8 cellular contexts compared by ENCODE assay signal in the genomic region with DNA sequence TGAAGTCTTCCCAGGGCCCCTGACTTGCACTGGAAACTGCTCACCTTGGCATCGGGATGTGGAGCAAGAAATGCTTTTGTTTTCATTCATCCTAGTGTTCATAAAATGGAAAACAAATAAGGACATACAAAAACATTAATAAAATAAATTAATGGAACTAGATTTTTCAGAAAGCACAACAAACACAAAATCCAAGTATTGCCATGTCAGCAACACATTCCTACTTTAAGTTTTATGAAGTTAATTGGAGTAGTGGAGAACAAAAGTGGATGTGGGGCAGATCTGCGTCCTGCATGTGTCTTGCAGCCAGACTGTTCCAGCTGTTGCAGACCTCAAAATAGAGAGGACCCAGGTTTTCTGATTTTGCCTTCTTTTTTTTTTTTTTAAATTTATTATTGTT. TPM values are rescaled to one million over a fixed set of nuclear protein-coding genes. Genes with fewer than 3 reads are reported as not detected.
DNase-seq lines count a peak whose midpoint lies in the region; ATAC-seq, FAIRE-seq and TF ChIP-seq lines count a peak whose summit lies in the region.

No MANE protein-coding gene starts in this region.

- peak; percentile 23 for FAIRE-seq in endometrium (lab: Jason Lieb, UNC)

- H3K4me1 ChIP-seq in SJSA1 (replicated peaks) = peaks cover 21% of the 10 kb centered on the region
- peaks cover 2% of the 10 kb centered on the region for H3K4me1 ChIP-seq in ovary (ENCODE audit: insufficient read depth)

- H3K27me3 ChIP-seq in SJSA1 (replicated peaks) (no peaks in the 10 kb centered on the region), ovary (no peaks in the 10 kb centered on the region)

- DNase-seq in GM12865 (ENCODE audit: low read depth) (no peak), SJSA1 (ENCODE audit: low read depth in 1 of 2, low spot score in 2 of 2) (no peak), ovary (no peak), sciatic nerve (ENCODE audit: low spot score) (no peak), NCI-H2107 treated with DMSO at 0.1 percent for 48 hours (lab: John Stamatoyannopoulos, UW; ENCODE audit: unreplicated experiment) (no peak)

- no peak for ATAC-seq in sciatic nerve
- no peak for ATAC-seq in GM21367 (IDR thresholded peaks at IDR 0.05; ENCODE audit: unreplicated experiment)
- ATAC-seq in GM18868 (IDR thresholded peaks at IDR 0.05; ENCODE audit: unreplicated experiment) = no peak

- no peak overlapping the region for H3K27ac ChIP-seq in SJSA1
- H3K27ac ChIP-seq in ovary = no peak overlapping the region

- H3K36me3 ChIP-seq in SJSA1 (peaks cover 16% of the 10 kb centered on the region), ovary (no peaks in the 10 kb centered on the region)

- H3K9me3 ChIP-seq in SJSA1 (replicated peaks) (no peaks in the 10 kb centered on the region), ovary (no peaks in the 10 kb centered on the region)

- no peak for TF ChIP-seq POLR2A in ovary (IDR thresholded peaks at IDR 0.05)

- intact Hi-C loops in ovary (cut with DNase I) (no loop called here), sciatic nerve (cut with DNase I) (no loop called here)

- 31 to 49% (median 48%) methylated on average over 2 of the region's 2 CpGs for WGBS in ovary, 3 donors

- no peak for TF ChIP-seq EP300 in ovary (IDR thresholded peaks at IDR 0.05)

- H3K4me3 ChIP-seq in GM12865 (ENCODE audit: low read depth, low read length) (peak overlapping the region; percentile 88), SJSA1 (peak overlapping the region; percentile 51), ovary (peak overlapping the region; percentile 3)

- TF ChIP-seq CTCF in GM12865 (IDR thresholded peaks at IDR 0.05; ENCODE audit: insufficient read depth, low read depth, low read length, missing control alignments) (no peak), ovary (IDR thresholded peaks at IDR 0.05) (no peak)

RNA-seq across cellular contexts. Expression of a gene that starts 32.9 kb away (rescaled TPM):
- 114 and 126 TPM in 2 replicates for total RNA-seq in SJSA1 (2014; rRNA removed; shearing (Covaris generic))
- total RNA-seq in ovary (100 to 1,000 TPM in 2 of 7 donors, 10 to 100 TPM in 5; 62.6 to 125 (median 98.1) TPM), sciatic nerve (178 TPM)
- 100 to 1,000 TPM in 1 of 2 donors, 10 to 100 TPM in 1; 80.9 to 124 TPM for polyA plus RNA-seq in ovary

Comparison
In these comparisons a context has a peak if more than half of its experiments do, and no peak if none do; other contexts are left out.
1. H3K4me3 ChIP-seq: peak in every context shown above with its lines; median percentile 88 in GM12865; 51 in SJSA1; 3 in ovary.